In the genomic region with DNA sequence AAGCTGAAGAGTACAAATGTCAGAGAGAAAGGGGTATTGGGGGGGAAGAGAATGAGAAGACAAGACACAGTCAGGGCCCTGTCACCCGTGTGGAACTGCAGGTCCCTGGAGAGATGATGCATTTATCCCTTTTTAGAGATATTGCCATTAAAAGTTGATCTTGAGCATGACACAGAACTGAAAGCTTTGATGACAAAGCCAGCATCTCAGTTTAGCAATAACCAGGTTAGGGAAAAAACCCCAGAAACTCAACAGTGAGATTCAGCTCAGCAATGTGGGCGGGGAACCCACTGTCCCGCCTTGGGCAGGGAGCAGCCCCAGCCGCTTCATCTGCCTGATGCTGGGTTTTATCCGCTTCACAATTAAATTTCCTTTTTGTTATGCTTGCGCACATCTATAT, we compare ENCODE assay signal across 9 cellular contexts.
DNase-seq lines count a peak whose midpoint lies in the region; ATAC-seq, FAIRE-seq and TF ChIP-seq lines count a peak whose summit lies in the region.
"Had no signal": no experiment of that assay in that cellular context is flagged by ENCODE, and none has a peak within 500 bp of the region (broad histone marks: within the 10 kb centered on the region; RNA-seq: fewer than 3 reads in every experiment).

No MANE protein-coding gene starts in this region.

- H3K79me2 ChIP-seq in astrocyte (ENCODE audit: insufficient read depth, low read length), result peaks cover 88% of the 10 kb centered on the region

- no peaks in the 10 kb centered on the region for H3K9me3 Mint-ChIP-seq in activated CD4-positive, alpha-beta T cell treated with anti-CD3 and anti-CD28 coated beads for 36 hours (ENCODE audit: low read depth)
- no peaks in the 10 kb centered on the region for H3K9me3 Mint-ChIP-seq in astrocyte (ENCODE audit: unreplicated experiment)
- no peaks in the 10 kb centered on the region for H3K9me3 Mint-ChIP-seq in stimulated activated effector memory CD8-positive, alpha-beta T cell treated with anti-CD3 and anti-CD28 coated beads, Interleukin-12 subunit alpha, Interleukin-12 subunit beta, amount 100 ng/mL, for 72 hours
- H3K9me3 Mint-ChIP-seq in effector memory CD8-positive, alpha-beta T cell, result peaks cover 0 to 3% of the 10 kb centered on the region in 2 donors

- H3K9ac ChIP-seq in astrocyte (ENCODE audit: low read length), result peak overlapping the region; percentile 9

- TF ChIP-seq CTCF in astrocyte (IDR thresholded peaks at IDR 0.05; ENCODE audit: insufficient read depth, low read depth, low read length), result no peak

- no peak overlapping the region for H3K4me3 Mint-ChIP-seq in activated CD4-positive, alpha-beta T cell treated with anti-CD3 and anti-CD28 coated beads for 36 hours
- H3K4me3 Mint-ChIP-seq in astrocyte (ENCODE audit: unreplicated experiment), result peak overlapping the region; percentile 41
- no peak overlapping the region for H3K4me3 Mint-ChIP-seq in stimulated activated effector memory CD8-positive, alpha-beta T cell treated with anti-CD3 and anti-CD28 coated beads, Interleukin-12 subunit alpha, Interleukin-12 subunit beta, amount 100 ng/mL, for 72 hours
- H3K4me3 Mint-ChIP-seq in effector memory CD8-positive, alpha-beta T cell, result no peak overlapping the region

- peak; percentile 66 for DNase-seq in activated CD4-positive, alpha-beta T cell treated with anti-CD3 and anti-CD28 coated beads for 36 hours
- no peak for DNase-seq in activated CD4-positive, alpha-beta T cell treated with anti-CD3 and anti-CD28 coated beads for 1 hour
- DNase-seq in astrocyte (ENCODE audit: low read depth) (no peak), mucosa of gallbladder (ENCODE audit: low spot score) (no peak), NCI-H2029 (lab: John Stamatoyannopoulos, UW) (no peak)
- DNase-seq in stimulated activated effector memory CD8-positive, alpha-beta T cell treated with anti-CD3 and anti-CD28 coated beads, Interleukin-12 subunit alpha, Interleukin-12 subunit beta, amount 100 ng/mL, for 72 hours (ENCODE audit: low spot score in 2 of 2), result no peak
- DNase-seq in effector memory CD8-positive, alpha-beta T cell, result no peak

- H3K27me3 ChIP-seq in astrocyte (ENCODE audit: insufficient read depth, low read length), result no peaks in the 10 kb centered on the region
- H3K27me3 ChIP-seq: cardiac muscle cell had no signal

- H3K4me2 ChIP-seq in astrocyte (ENCODE audit: low read length), result peak overlapping the region; percentile 91

- H3K9me3 ChIP-seq in astrocyte (ENCODE audit: insufficient read depth, low read depth, low read length), result no peaks in the 10 kb centered on the region

- peaks cover 57% of the 10 kb centered on the region for H4K20me1 ChIP-seq in astrocyte (ENCODE audit: insufficient read depth, low read length)

- POLR2A ChIA-PET in activated CD4-positive, alpha-beta T cell treated with anti-CD3 and anti-CD28 coated beads for 36 hours (lab: Charles Lee), result interaction anchor here (0.6 kb wide), 1 partner anchor 71 kb away, joined by 3 read pairs; no protein-coding TSS in a partner anchor

- H2AFZ ChIP-seq in astrocyte (ENCODE audit: low read depth, low read length), result no peak overlapping the region

- peaks cover 3% of the 10 kb centered on the region for H3K27me3 Mint-ChIP-seq in activated CD4-positive, alpha-beta T cell treated with anti-CD3 and anti-CD28 coated beads for 36 hours
- no peaks in the 10 kb centered on the region for H3K27me3 Mint-ChIP-seq in astrocyte (ENCODE audit: low read depth, unreplicated experiment)
- peaks cover 13 to 44% of the 10 kb centered on the region in 2 donors for H3K27me3 Mint-ChIP-seq in effector memory CD8-positive, alpha-beta T cell

- H3K27ac Mint-ChIP-seq in activated CD4-positive, alpha-beta T cell treated with anti-CD3 and anti-CD28 coated beads for 36 hours, result no peak overlapping the region
- H3K27ac Mint-ChIP-seq in astrocyte (ENCODE audit: unreplicated experiment), result peak overlapping the region; percentile 64
- H3K27ac Mint-ChIP-seq in stimulated activated effector memory CD8-positive, alpha-beta T cell treated with anti-CD3 and anti-CD28 coated beads, Interleukin-12 subunit alpha, Interleukin-12 subunit beta, amount 100 ng/mL, for 72 hours, result no peak overlapping the region
- H3K27ac Mint-ChIP-seq in effector memory CD8-positive, alpha-beta T cell, result no peak overlapping the region

- no peaks in the 10 kb centered on the region for H3K36me3 Mint-ChIP-seq in activated CD4-positive, alpha-beta T cell treated with anti-CD3 and anti-CD28 coated beads for 36 hours (ENCODE audit: low read depth)
- no peaks in the 10 kb centered on the region for H3K36me3 Mint-ChIP-seq in astrocyte (ENCODE audit: low read depth, unreplicated experiment)
- H3K36me3 Mint-ChIP-seq in stimulated activated effector memory CD8-positive, alpha-beta T cell treated with anti-CD3 and anti-CD28 coated beads, Interleukin-12 subunit alpha, Interleukin-12 subunit beta, amount 100 ng/mL, for 72 hours, result no peaks in the 10 kb centered on the region
- H3K36me3 Mint-ChIP-seq in effector memory CD8-positive, alpha-beta T cell (ENCODE audit: insufficient read depth), result no peaks in the 10 kb centered on the region

- peak overlapping the region; percentile 94 for H3K27ac ChIP-seq in astrocyte (ENCODE audit: low read depth, low read length)

- H3K4me3 ChIP-seq in astrocyte (ENCODE audit: insufficient read depth, low read depth, low read length), result no peak overlapping the region
- H3K4me3 ChIP-seq: cardiac muscle cell had no signal

- FAIRE-seq in astrocyte (lab: Jason Lieb, UNC), result no peak

- H3K4me1 Mint-ChIP-seq in activated CD4-positive, alpha-beta T cell treated with anti-CD3 and anti-CD28 coated beads for 36 hours, result peaks cover 6% of the 10 kb centered on the region
- peaks cover 60% of the 10 kb centered on the region for H3K4me1 Mint-ChIP-seq in astrocyte (ENCODE audit: low read depth, unreplicated experiment)
- peaks cover 7% of the 10 kb centered on the region for H3K4me1 Mint-ChIP-seq in stimulated activated effector memory CD8-positive, alpha-beta T cell treated with anti-CD3 and anti-CD28 coated beads, Interleukin-12 subunit alpha, Interleukin-12 subunit beta, amount 100 ng/mL, for 72 hours
- H3K4me1 Mint-ChIP-seq in effector memory CD8-positive, alpha-beta T cell (ENCODE audit: low read depth in 2 of 2), result no peaks in the 10 kb centered on the region

- intact Hi-C loops in activated CD4-positive, alpha-beta T cell treated with anti-CD3 and anti-CD28 coated beads for 36 hours (cut with DNase I, micrococcal nuclease), result no loop called here

- peaks cover 3% of the 10 kb centered on the region for H3K36me3 ChIP-seq in astrocyte (ENCODE audit: insufficient read depth, low read length)
- H3K36me3 ChIP-seq: cardiac muscle cell had no signal

- CTCF ChIA-PET in activated CD4-positive, alpha-beta T cell treated with anti-CD3 and anti-CD28 coated beads for 36 hours (lab: Charles Lee), result interaction anchor here (1.0 to 1.5 kb wide), 4 partner anchors 12 to 103 kb away, joined by 3 to 4 read pairs (median 4); no protein-coding TSS in a partner anchor

- peak; percentile 93 for ATAC-seq in activated CD4-positive, alpha-beta T cell treated with anti-CD3 and anti-CD28 coated beads for 36 hours
- ATAC-seq in HG02943 (IDR thresholded peaks at IDR 0.05; ENCODE audit: low read depth, unreplicated experiment), result peak; percentile 75
- ATAC-seq in stimulated activated effector memory CD8-positive, alpha-beta T cell treated with anti-CD3 and anti-CD28 coated beads, Interleukin-12 subunit alpha, Interleukin-12 subunit beta, amount 100 ng/mL, for 72 hours, result peak; percentile 87
- no peak for ATAC-seq in effector memory CD8-positive, alpha-beta T cell (replicated peaks)

- peaks cover 32% of the 10 kb centered on the region for H3K4me1 ChIP-seq in astrocyte (ENCODE audit: insufficient read depth, low read length)
